Comparison of ENCODE assay signal across 20 cellular contexts in the genomic region with DNA sequence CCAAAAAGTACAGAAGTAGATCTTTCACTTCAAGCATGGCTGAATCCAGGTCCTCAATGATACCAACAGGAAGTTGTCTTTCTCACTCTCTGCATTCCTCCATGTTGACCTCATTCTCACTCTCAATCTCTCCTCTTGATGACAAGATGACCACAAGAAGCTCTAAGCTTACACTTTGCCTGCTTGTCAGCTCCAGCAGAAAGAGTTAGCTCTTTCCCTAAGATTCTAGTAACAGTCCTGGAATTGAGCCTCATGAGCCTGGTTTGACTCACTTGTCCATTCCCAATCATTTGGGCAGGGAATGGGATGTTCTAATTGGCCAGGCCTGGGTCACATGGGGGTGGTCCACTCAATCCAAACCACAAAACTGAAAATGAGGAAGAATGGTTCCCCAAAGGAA. TPM values are rescaled to one million over a fixed set of nuclear protein-coding genes. Genes with fewer than 3 reads are reported as not detected.
A peak's percentile ranks its signal among the peaks of the same experiment; 100 is the strongest.
DNase-seq lines count a peak whose midpoint lies in the region; TF ChIP-seq lines count a peak whose summit lies in the region.
"Had no signal": no experiment of that assay in that cellular context is flagged by ENCODE, and none has a peak within 500 bp of the region (broad histone marks: within the 10 kb centered on the region; RNA-seq: fewer than 3 reads in every experiment).

No MANE protein-coding gene starts in this region.

- H3K9me3 ChIP-seq in BLaER1 treated with 17β-estradiol and CSF1 and Interleukin-3, amounts not matched to agents 10 nM and 100 nM (replicated peaks in 1 of 11), result no peaks in the 10 kb centered on the region
- H3K9me3 ChIP-seq: mucosa of descending colon, stomach had no signal

- H3K27me3 ChIP-seq in BLaER1 treated with 17β-estradiol and CSF1 and Interleukin-3, amounts not matched to agents 10 nM and 100 nM, result no peaks in the 10 kb centered on the region
- H3K27me3 ChIP-seq in brain microvascular endothelial cell (replicated peaks), result no peaks in the 10 kb centered on the region
- H3K27me3 ChIP-seq: stomach had no signal

- H3K27ac ChIP-seq in BLaER1 treated with 17β-estradiol and CSF1 and Interleukin-3, amounts not matched to agents 10 nM and 100 nM, result no peak overlapping the region
- peak overlapping the region; percentile 11 for H3K27ac ChIP-seq in brain microvascular endothelial cell
- H3K27ac ChIP-seq: HL-60, stomach had no signal

- H3K4me1 Mint-ChIP-seq in osteocyte (ENCODE audit: unreplicated experiment), result peaks cover 19% of the 10 kb centered on the region
- H3K4me1 Mint-ChIP-seq in T-helper 2 cell treated with Interferon-gamma antibody and Interleukin-4, amounts not matched to agents 5 μg/mL and 100 μg/mL, for 36 hours (ENCODE audit: low read depth), result peaks cover 16% of the 10 kb centered on the region

- H3K36me3 Mint-ChIP-seq in osteocyte (ENCODE audit: unreplicated experiment), result no peaks in the 10 kb centered on the region
- peaks cover 6% of the 10 kb centered on the region for H3K36me3 Mint-ChIP-seq in T-helper 2 cell treated with Interferon-gamma antibody and Interleukin-4, amounts not matched to agents 5 μg/mL and 100 μg/mL, for 36 hours (ENCODE audit: low read depth)

- no peaks in the 10 kb centered on the region for H3K27me3 Mint-ChIP-seq in osteocyte (ENCODE audit: unreplicated experiment)
- H3K27me3 Mint-ChIP-seq in T-helper 2 cell treated with Interferon-gamma antibody and Interleukin-4, amounts not matched to agents 5 μg/mL and 100 μg/mL, for 36 hours (ENCODE audit: low read depth), result peaks cover 5% of the 10 kb centered on the region
- H3K27me3 Mint-ChIP-seq: central memory CD8-positive, alpha-beta T cell had no signal

- no peaks in the 10 kb centered on the region for H3K9me3 Mint-ChIP-seq in osteocyte (ENCODE audit: unreplicated experiment)
- H3K9me3 Mint-ChIP-seq in T-helper 2 cell treated with Interferon-gamma antibody and Interleukin-4, amounts not matched to agents 5 μg/mL and 100 μg/mL, for 36 hours, result no peaks in the 10 kb centered on the region
- H3K9me3 Mint-ChIP-seq: CD8-positive, alpha-beta T cell; central memory CD8-positive, alpha-beta T cell had no signal

- H3K9ac ChIP-seq in BLaER1 treated with 17β-estradiol and CSF1 and Interleukin-3, amounts not matched to agents 10 nM and 100 nM, result no peak overlapping the region

- peak overlapping the region in 6 of 11 experiments; percentile 2 to 48 (median 30); a peak in 12 of 22 replicates for H3K4me2 ChIP-seq in BLaER1 treated with 17β-estradiol and CSF1 and Interleukin-3, amounts not matched to agents 10 nM and 100 nM

- H3K36me3 ChIP-seq in BLaER1 treated with 17β-estradiol and CSF1 and Interleukin-3, amounts not matched to agents 10 nM and 100 nM, result no peaks in the 10 kb centered on the region
- no peaks in the 10 kb centered on the region for H3K36me3 ChIP-seq in brain microvascular endothelial cell (replicated peaks)
- H3K36me3 ChIP-seq: stomach had no signal

- no peak overlapping the region for H3K4me3 ChIP-seq in BLaER1 treated with 17β-estradiol and CSF1 and Interleukin-3, amounts not matched to agents 10 nM and 100 nM
- no peak overlapping the region for H3K4me3 ChIP-seq in brain microvascular endothelial cell (ENCODE audit: low read depth, low read length)
- H3K4me3 ChIP-seq: mucosa of descending colon, stomach had no signal

- no peak for TF ChIP-seq CTCF in brain microvascular endothelial cell (IDR thresholded peaks at IDR 0.05; ENCODE audit: low read depth, low read length, missing control alignments)
- no peak for TF ChIP-seq CTCF in osteocyte (IDR thresholded peaks at IDR 0.05)

- no peak overlapping the region for H3K4me3 Mint-ChIP-seq in osteocyte (ENCODE audit: unreplicated experiment)
- H3K4me3 Mint-ChIP-seq in T-helper 2 cell treated with Interferon-gamma antibody and Interleukin-4, amounts not matched to agents 5 μg/mL and 100 μg/mL, for 36 hours, result no peak overlapping the region
- H3K4me3 Mint-ChIP-seq: CD8-positive, alpha-beta T cell; central memory CD8-positive, alpha-beta T cell had no signal

- H3K27ac Mint-ChIP-seq in osteocyte (ENCODE audit: unreplicated experiment), result no peak overlapping the region
- no peak overlapping the region for H3K27ac Mint-ChIP-seq in T-helper 2 cell treated with Interferon-gamma antibody and Interleukin-4, amounts not matched to agents 5 μg/mL and 100 μg/mL, for 36 hours
- H3K27ac Mint-ChIP-seq: CD8-positive, alpha-beta T cell had no signal

- peaks cover 21 to 28% (median 23%) of the 10 kb centered on the region in 10 experiments for H3K4me1 ChIP-seq in BLaER1 treated with 17β-estradiol and CSF1 and Interleukin-3, amounts not matched to agents 10 nM and 100 nM

- in situ Hi-C loops in brain microvascular endothelial cell (cut with HindIII; ENCODE audit: low pct_ligation_motif_present, low sequenced_read_pairs), result no loop called here

- H4K20me1 ChIP-seq in BLaER1 treated with 17β-estradiol and CSF1 and Interleukin-3, amounts not matched to agents 10 nM and 100 nM, result peaks cover 9 to 16% (median 11%) of the 10 kb centered on the region in 11 experiments; a peak in 21 of 22 replicates

- DNase-seq in HS-27A (ENCODE audit: low read depth), result peak; percentile 52
- peak; percentile 73 for DNase-seq in brain microvascular endothelial cell
- peak; percentile 64 for DNase-seq in myocyte (ENCODE audit: low read depth)
- no peak for DNase-seq in osteocyte (ENCODE audit: extremely low spot score, unreplicated experiment)
- no peak for DNase-seq in mucosa of gallbladder (ENCODE audit: low spot score)
- no peak for DNase-seq in T-helper 2 cell treated with Interferon-gamma antibody and Interleukin-4, amounts not matched to agents 5 μg/mL and 100 μg/mL, for 36 hours (ENCODE audit: low spot score)
- DNase-seq in NCI-H146 (lab: John Stamatoyannopoulos, UW), result no peak
- DNase-seq: activated CD4-positive, alpha-beta T cell treated with anti-CD3 and anti-CD28 coated beads, Interleukin-2, amount 50 U/mL, for 4 hours; activated gamma-delta T cell; CD8-positive, alpha-beta T cell; mucosa of descending colon; NCI-H1417; NCI-H526; retina; RPMI8226; stomach had no signal

RNA-seq across cellular contexts. Expression of a gene that starts 3.3 kb away (rescaled TPM):
- total RNA-seq in myocyte (186 and 193 TPM in 2 replicates), osteocyte (260 and 281 TPM in 2 replicates), mucosa of gallbladder (185 TPM)
- 251 TPM for polyA plus RNA-seq in myocyte (2012)

RNA-seq across cellular contexts. Expression of a gene that starts 18.2 kb away (rescaled TPM):
- 0.26 and 1.2 TPM in 2 replicates for total RNA-seq in myocyte
- polyA plus RNA-seq in myocyte (2012), result 2.3 TPM
- not detected in 2 replicates for total RNA-seq in osteocyte
- 0.12 TPM for total RNA-seq in mucosa of gallbladder
- polyA plus RNA-seq: esophagus had no signal

RNA-seq across cellular contexts. Expression of a gene that starts 50.9 kb away (rescaled TPM):
- 24.2 and 26.7 TPM in 2 replicates for total RNA-seq in myocyte
- polyA plus RNA-seq in myocyte (2012), result 67.3 TPM
- 29.1 and 30.6 TPM in 2 replicates for total RNA-seq in osteocyte
- 17.0 TPM for total RNA-seq in mucosa of gallbladder

Comparison
In these comparisons a context has a peak if more than half of its experiments do, and no peak if none do; other contexts are left out.
1. DNase-seq: peak in HS-27A (single experiment), brain microvascular endothelial cell (single experiment) and myocyte (single experiment); none in osteocyte (single experiment), mucosa of gallbladder (single experiment), T-helper 2 cell treated with Interferon-gamma antibody and Interleukin-4, amounts not matched to agents 5 μg/mL and 100 μg/mL, for 36 hours (single experiment) and NCI-H146 (single experiment).